ENCODE assay signal across 30 cellular contexts in genomic region chr6:674956-675355, GRCh38. TPM values are rescaled to one million over a fixed set of nuclear protein-coding genes. Genes with fewer than 3 reads are reported as not detected.
A peak's percentile ranks its signal among the peaks of the same experiment; 100 is the strongest.
DNase-seq lines count a peak whose midpoint lies in the region; ATAC-seq lines count a peak whose summit lies in the region.
"Had no signal": no experiment of that assay in that cellular context is flagged by ENCODE, and none has a peak within 500 bp of the region (broad histone marks: within the 10 kb centered on the region; RNA-seq: fewer than 3 reads in every experiment).

No MANE protein-coding gene starts in this region.

- H3K4me3 ChIP-seq in iPS-20b (ENCODE audit: low read length) = no peak overlapping the region
- H3K4me3 ChIP-seq: gastrocnemius medialis, GM12878, hepatocyte, left lung, PC-9, skin epidermis had no signal

- ATAC-seq in activated CD4-positive, CD25-positive, alpha-beta regulatory T cell treated with anti-CD3 and anti-CD28 coated beads, Interleukin-2, amount 50 U/mL, for 24 hours = peak; percentile 25 to 43
- ATAC-seq: gastrocnemius medialis, GM12878, left lung had no signal

- peaks cover 6% of the 10 kb centered on the region for H3K9me3 Mint-ChIP-seq in activated naive CD8-positive, alpha-beta T cell treated with anti-CD3 and anti-CD28 coated beads for 36 hours
- H3K9me3 Mint-ChIP-seq: dendritic cell treated with granulocyte-macrophage colony-stimulating factor and Interleukin-4, amounts not matched to agents 40 ng/mL and 50 ng/mL, for 4 days had no signal

- H3K27ac ChIP-seq in iPS-20b (ENCODE audit: low read length) = peak overlapping the region; percentile 18
- H3K27ac ChIP-seq: 22Rv1, gastrocnemius medialis, hepatocyte, left lung, PC-9, skin epidermis, VCaP had no signal

- no peaks in the 10 kb centered on the region for H3K27me3 Mint-ChIP-seq in activated naive CD8-positive, alpha-beta T cell treated with anti-CD3 and anti-CD28 coated beads for 36 hours
- H3K27me3 Mint-ChIP-seq: dendritic cell treated with granulocyte-macrophage colony-stimulating factor and Interleukin-4, amounts not matched to agents 40 ng/mL and 50 ng/mL, for 4 days; type B pancreatic cell had no signal

- H3K27ac Mint-ChIP-seq in activated naive CD8-positive, alpha-beta T cell treated with anti-CD3 and anti-CD28 coated beads for 36 hours = peak overlapping the region; percentile 8
- H3K27ac Mint-ChIP-seq: activated naive CD4-positive, alpha-beta T cell treated with anti-CD3 and anti-CD28 coated beads for 36 hours; dendritic cell treated with granulocyte-macrophage colony-stimulating factor and Interleukin-4, amounts not matched to agents 40 ng/mL and 50 ng/mL, for 4 days; T-helper 2 cell treated with Interferon-gamma antibody and Interleukin-4, amounts not matched to agents 5 μg/mL and 100 μg/mL, for 36 hours; type B pancreatic cell had no signal

- peaks cover 24% of the 10 kb centered on the region for H3K36me3 Mint-ChIP-seq in activated naive CD8-positive, alpha-beta T cell treated with anti-CD3 and anti-CD28 coated beads for 36 hours

- DNase-seq in activated CD4-positive, CD25-positive, alpha-beta regulatory T cell treated with anti-CD3 and anti-CD28 coated beads, Interleukin-2, amount 50 U/mL, for 72 hours = no peak
- DNase-seq in EH (ENCODE audit: low read depth) = peak; percentile 22
- DNase-seq in activated naive CD8-positive, alpha-beta T cell treated with anti-CD3 and anti-CD28 coated beads for 36 hours = no peak
- no peak for DNase-seq in iPS-NIHi11 (ENCODE audit: low spot score)
- DNase-seq in DMS79 treated with DMSO at 0.1 percent for 48 hours (lab: John Stamatoyannopoulos, UW) = no peak
- no peak for DNase-seq in NCI-H1092 (lab: John Stamatoyannopoulos, UW)
- DNase-seq: activated naive CD4-positive, alpha-beta T cell treated with anti-CD3 and anti-CD28 coated beads for 36 hours; central memory CD4-positive, alpha-beta T cell; gastrocnemius medialis; KBM-7; left lung; NCI-H1417; NCI-H2029 treated with DMSO at 0.1 percent for 48 hours; NCI-H2227 treated with DMSO at 0.1 percent for 48 hours; NCI-H526 treated with DMSO at 0.1 percent for 48 hours; nucleus accumbens; PC-9; Right ventricle myocardium superior; stimulated activated CD8-positive, alpha-beta memory T cell treated with anti-CD3 and anti-CD28 coated beads, Interleukin-4, amount 100 ng/mL, for 48 hours had no signal

- peaks cover 16% of the 10 kb centered on the region for H3K4me1 Mint-ChIP-seq in activated naive CD8-positive, alpha-beta T cell treated with anti-CD3 and anti-CD28 coated beads for 36 hours
- H3K4me1 Mint-ChIP-seq: CD14-positive monocyte had no signal

- H3K4me1 ChIP-seq in iPS-20b (ENCODE audit: insufficient read depth, low read length) = peaks cover 34% of the 10 kb centered on the region
- H3K4me1 ChIP-seq: left lung had no signal

- H3K36me3 ChIP-seq in iPS-20b (ENCODE audit: insufficient read depth, low read depth, low read length) = peaks cover 6% of the 10 kb centered on the region; the same call in 1 of the 2 replicates
- H3K36me3 ChIP-seq: gastrocnemius medialis, left lung had no signal

- peak overlapping the region; percentile 56; the same call in 1 of the 2 replicates for H3K9ac ChIP-seq in iPS-20b (ENCODE audit: low read depth, low read length)

- H3K4me3 Mint-ChIP-seq in activated naive CD8-positive, alpha-beta T cell treated with anti-CD3 and anti-CD28 coated beads for 36 hours = no peak overlapping the region
- H3K4me3 Mint-ChIP-seq: activated naive CD4-positive, alpha-beta T cell treated with anti-CD3 and anti-CD28 coated beads for 36 hours; CD14-positive monocyte; dendritic cell treated with granulocyte-macrophage colony-stimulating factor and Interleukin-4, amounts not matched to agents 40 ng/mL and 50 ng/mL, for 4 days; T-helper 2 cell treated with Interferon-gamma antibody and Interleukin-4, amounts not matched to agents 5 μg/mL and 100 μg/mL, for 36 hours; type B pancreatic cell had no signal

- peaks cover 6% of the 10 kb centered on the region; the same call in 1 of the 2 replicates for H3K9me3 ChIP-seq in iPS-20b (ENCODE audit: insufficient read depth, low read depth, low read length)
- H3K9me3 ChIP-seq: gastrocnemius medialis, left lung had no signal

- no peaks in the 10 kb centered on the region for H3K27me3 ChIP-seq in iPS-20b (ENCODE audit: insufficient read depth, low read length)
- H3K27me3 ChIP-seq: gastrocnemius medialis, hepatocyte, left lung had no signal

RNA-seq across cellular contexts. Expression of gene EXOC2, which starts 18.0 kb away (rescaled TPM):
- 10 to 100 TPM; 28.4 to 30.0 TPM for total RNA-seq in activated naive CD8-positive, alpha-beta T cell treated with anti-CD3 and anti-CD28 coated beads for 36 hours

RNA-seq across cellular contexts. Expression of gene HUS1B, which starts 18.1 kb away (rescaled TPM):
- 1 to 10 TPM in 1 of 2 experiments, under 1 TPM in 1; 0.84 to 1.0 TPM for total RNA-seq in activated naive CD8-positive, alpha-beta T cell treated with anti-CD3 and anti-CD28 coated beads for 36 hours
- total RNA-seq: Right ventricle myocardium superior had no signal
